27 cellular contexts compared by ENCODE assay signal in the genomic region with DNA sequence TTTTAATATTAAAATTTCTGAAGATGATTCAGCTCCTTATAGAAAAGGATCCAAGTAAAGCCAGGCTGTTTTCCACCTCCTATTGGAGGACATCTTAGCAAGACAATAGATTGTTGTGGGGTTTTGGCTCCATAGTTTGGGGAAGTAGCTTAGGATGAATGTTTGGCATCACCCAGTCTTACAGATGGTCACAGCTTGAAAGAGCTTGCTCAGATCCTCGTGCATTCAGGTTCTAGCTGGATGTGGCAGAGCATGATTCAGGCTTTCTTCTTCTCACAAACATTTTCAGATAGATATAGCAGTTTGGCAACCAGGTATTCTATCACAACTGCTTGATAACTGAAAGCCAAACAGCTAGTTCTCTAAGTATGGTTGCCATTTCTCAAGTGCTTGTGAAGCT.
"Had no signal": no experiment of that assay in that cellular context is flagged by ENCODE, and none has a peak within 500 bp of the region (broad histone marks: within the 10 kb centered on the region; RNA-seq: fewer than 3 reads in every experiment).

No MANE protein-coding gene starts in this region.

- H3K27me3 ChIP-seq: adrenal gland, ascending aorta, colonic mucosa, heart left ventricle had no signal

- H3K27ac ChIP-seq: adrenal gland, ascending aorta, colonic mucosa, heart left ventricle had no signal

- ATAC-seq: activated CD4-positive, alpha-beta T cell treated with anti-CD3 and anti-CD28 coated beads for 36 hours; activated CD8-positive, alpha-beta memory T cell treated with anti-CD3 and anti-CD28 coated beads, Interleukin-2, amount 10 ng/mL, durations not matched to agents 7 days and 5 days; activated CD8-positive, alpha-beta T cell treated with anti-CD3 and anti-CD28 coated beads, Interleukin-2, amount 10 ng/mL, durations not matched to agents 7 days and 5 days; activated naive CD8-positive, alpha-beta T cell treated with anti-CD3 and anti-CD28 coated beads, Interleukin-2, amount 50 U/mL, for 24 hours; esophagus mucosa; heart left ventricle; T-helper 17 cell had no signal

- H3K36me3 ChIP-seq: adrenal gland, ascending aorta, colonic mucosa, heart left ventricle had no signal

- DNase-seq: activated CD4-positive, alpha-beta memory T cell treated with anti-CD3 and anti-CD28 coated beads for 36 hours; activated CD4-positive, alpha-beta T cell treated with anti-CD3 and anti-CD28 coated beads for 36 hours; activated CD4-positive, alpha-beta T cell treated with anti-CD3 and anti-CD28 coated beads, Interleukin-2, amount 10 ng/mL, durations not matched to agents 24 days and 14 days; activated CD4-positive, CD25-positive, alpha-beta regulatory T cell; activated CD4-positive, CD25-positive, alpha-beta regulatory T cell treated with anti-CD3 and anti-CD28 coated beads, Interleukin-2, amount 50 U/mL, for 72 hours; activated CD8-positive, alpha-beta memory T cell treated with anti-CD3 and anti-CD28 coated beads, Interleukin-2, amount 10 ng/mL, durations not matched to agents 7 days and 5 days; activated CD8-positive, alpha-beta memory T cell treated with anti-CD3 and anti-CD28 coated beads, Interleukin-2, amount 50 U/mL, for 4 hours; activated CD8-positive, alpha-beta T cell treated with anti-CD3 and anti-CD28 coated beads, Interleukin-2, amount 10 ng/mL, durations not matched to agents 7 days and 5 days; activated effector memory CD4-positive, alpha-beta T cell treated with anti-CD3 and anti-CD28 coated beads, Interleukin-2, amount 50 U/mL, for 16 hours; activated naive CD4-positive, alpha-beta T cell treated with anti-CD3 and anti-CD28 coated beads for 36 hours; activated naive CD8-positive, alpha-beta T cell treated with anti-CD3 and anti-CD28 coated beads for 36 hours; activated naive CD8-positive, alpha-beta T cell treated with anti-CD3 and anti-CD28 coated beads, Interleukin-2, amount 50 U/mL, for 24 hours; activated T-cell treated with anti-CD3 and anti-CD28 coated beads, Interleukin-2, amount 50 U/mL, for 1 hour; activated T-cell treated with anti-CD3 and anti-CD28 coated beads, Interleukin-2, amount 50 U/mL, for 48 hours; adrenal gland; amygdala; colonic mucosa; effector memory CD4-positive, alpha-beta T cell; endodermal cell; foreskin fibroblast; glutamatergic neuron; heart left ventricle; T-helper 1 cell; T-helper 17 cell; T1000 had no signal

- H3K4me3 ChIP-seq: adrenal gland, ascending aorta, colonic mucosa, heart left ventricle had no signal
